In the genomic region with DNA sequence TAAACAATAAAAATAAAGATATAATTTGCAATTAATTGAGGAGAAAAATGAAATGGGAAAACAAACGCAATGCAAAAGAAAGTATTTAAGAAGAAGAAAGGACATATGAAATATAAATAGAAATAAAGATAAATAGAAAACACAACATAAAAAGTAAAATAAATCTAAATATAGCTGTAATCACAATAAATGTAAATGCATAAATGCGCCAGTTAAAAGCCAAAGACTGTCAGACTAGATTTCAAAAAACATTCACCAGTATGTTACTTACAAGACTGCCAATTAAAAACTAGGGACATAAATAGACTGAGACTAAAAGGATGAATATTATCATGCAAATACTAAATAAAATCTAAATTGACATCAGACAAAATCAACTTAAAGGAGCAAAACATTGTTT, we compare ENCODE assay signal across 24 cellular contexts.
DNase-seq lines count a peak whose midpoint lies in the region; ATAC-seq, FAIRE-seq and TF ChIP-seq lines count a peak whose summit lies in the region.
"Had no signal": no experiment of that assay in that cellular context is flagged by ENCODE, and none has a peak within 500 bp of the region (broad histone marks: within the 10 kb centered on the region; RNA-seq: fewer than 3 reads in every experiment).

No MANE protein-coding gene starts in this region.

- intact Hi-C loops in K562 (cut with micrococcal nuclease) = no loop called here
- intact Hi-C loops in kidney (cut with DNase I) = no loop called here
- intact Hi-C loops in thyroid gland (cut with DNase I) = no loop called here

- H3K9me3 ChIP-seq in K562 (replicated peaks; ENCODE audit: control insufficient read depth, insufficient read depth, low read depth, low read length) (no peaks in the 10 kb centered on the region), kidney (ENCODE audit: control insufficient read depth in 1 of 2, low read length in 2 of 2) (no peaks in the 10 kb centered on the region), thyroid gland (no peaks in the 10 kb centered on the region)
- H3K9me3 ChIP-seq: BE2C, BLaER1 had no signal

- POLR2A ChIA-PET in K562 (lab: Yijun Ruan, JAX) = no interaction called here

- 2% methylated on average over 2 of the region's 2 CpGs for WGBS in K562 (ENCODE audit: insufficient coverage, low coverage, missing lambda C conversion rate)
- 96 to 97% methylated on average over 2 of the region's 2 CpGs for WGBS in thyroid gland, 2 donors

- TF ChIP-seq EP300 in K562 (IDR thresholded peaks at IDR 0.05; ENCODE audit: low read length) = no peak

- no peak for ATAC-seq in K562
- ATAC-seq: GM12878 had no signal

- no peaks in the 10 kb centered on the region; a peak in 1 of 5 replicates for H3K27me3 ChIP-seq in K562 (ENCODE audit: control insufficient read depth in 2 of 2, insufficient read depth in 2 of 2, low read length in 2 of 2)
- no peaks in the 10 kb centered on the region for H3K27me3 ChIP-seq in thyroid gland
- H3K27me3 ChIP-seq: BE2C, BLaER1 had no signal

- H2AFZ ChIP-seq in K562 (ENCODE audit: low read depth, low read length) = no peak overlapping the region

- no TSS peak for BruUV-seq in K562 (replicated peaks; lab: Mats Ljungman, UMichigan)

- no peaks in the 10 kb centered on the region for H3K9me1 ChIP-seq in K562 (ENCODE audit: control insufficient read depth, insufficient read depth, low read length)

- TF ChIP-seq CTCF in K562 (IDR thresholded peaks at IDR 0.05 in 2 of 3, conservative IDR thresholded peaks at IDR 0.05 in 1 of 3; ENCODE audit: insufficient read depth in 2 of 3, low read depth in 1 of 3, low read length in 3 of 3) (no peak), kidney (IDR thresholded peaks at IDR 0.05; ENCODE audit: borderline replicate concordance, extremely low read depth, insufficient read depth) (no peak), thyroid gland (IDR thresholded peaks at IDR 0.05) (no peak)

- TF ChIP-seq POLR2A in K562 (conservative IDR thresholded peaks at IDR 0.05) (no peak), thyroid gland (IDR thresholded peaks at IDR 0.05) (no peak)

- H3K9ac ChIP-seq in K562 (ENCODE audit: insufficient read depth in 1 of 2, low read depth in 2 of 2, low read length in 2 of 2) (no peak overlapping the region), kidney (ENCODE audit: low read length in 2 of 2) (no peak overlapping the region)
- H3K9ac ChIP-seq: BLaER1 had no signal

- H3K27ac ChIP-seq in K562 (ENCODE audit: extremely low read depth, low read depth, low read length) = no peak overlapping the region
- no peak overlapping the region for H3K27ac ChIP-seq in kidney (ENCODE audit: low read depth in 2 of 2, low read length in 2 of 2)
- H3K27ac ChIP-seq in thyroid gland = no peak overlapping the region
- H3K27ac ChIP-seq: 22Rv1, BLaER1 had no signal

- in situ Hi-C loops in K562 (cut with MboI) = no loop called here

- no peaks in the 10 kb centered on the region for H3K79me2 ChIP-seq in K562 (ENCODE audit: control insufficient read depth, insufficient read depth, low read length)

- H3K4me2 ChIP-seq in K562 (ENCODE audit: insufficient read depth, low read length) = no peak overlapping the region
- H3K4me2 ChIP-seq: BLaER1 had no signal

- H3K36me3 ChIP-seq in K562 (ENCODE audit: control insufficient read depth, insufficient read depth, low read length) (no peaks in the 10 kb centered on the region), kidney (ENCODE audit: control insufficient read depth in 1 of 2, insufficient read depth in 2 of 2, low read length in 2 of 2) (no peaks in the 10 kb centered on the region), thyroid gland (no peaks in the 10 kb centered on the region)
- H3K36me3 ChIP-seq: BE2C, BLaER1 had no signal

- H3K4me1 ChIP-seq in K562 (replicated peaks in 1 of 2; ENCODE audit: control insufficient read depth in 2 of 2, insufficient read depth in 2 of 2, low read length in 2 of 2) (no peaks in the 10 kb centered on the region), kidney (ENCODE audit: control insufficient read depth in 1 of 2, insufficient read depth in 1 of 2, low read depth in 1 of 2, low read length in 2 of 2) (no peaks in the 10 kb centered on the region), thyroid gland (no peaks in the 10 kb centered on the region)
- H3K4me1 ChIP-seq: BE2C, BLaER1 had no signal

- H3K4me3 ChIP-seq in K562 = no peak overlapping the region
- H3K4me3 ChIP-seq in kidney (ENCODE audit: low read length in 2 of 2) = no peak overlapping the region
- no peak overlapping the region for H3K4me3 ChIP-seq in thyroid gland (replicated peaks in 1 of 3)
- H3K4me3 ChIP-seq: BLaER1, GM12878 had no signal

- TF ChIP-seq RAD21 in K562 (CRISPR knock-in tag; conservative IDR thresholded peaks at IDR 0.05 in 1 of 2, IDR thresholded peaks at IDR 0.05 in 1 of 2) = no peak

- no peaks in the 10 kb centered on the region for H4K20me1 ChIP-seq in K562 (replicated peaks; ENCODE audit: control insufficient read depth, insufficient read depth, low read length)
- H4K20me1 ChIP-seq: BLaER1 had no signal

- FAIRE-seq in A204.1 (lab: Jason Lieb, UNC) (peak; percentile 30), K562 (lab: Jason Lieb, UNC) (no peak), kidney (lab: Jason Lieb, UNC) (peak; percentile 47)
- FAIRE-seq: GM12878, GM12892, GM18507 had no signal

- DNase-seq in K562 (ENCODE audit: extremely low read depth in 1 of 4, low spot score in 3 of 4) (no peak), kidney (no peak), ureter (ENCODE audit: low spot score) (no peak), thyroid gland (no peak)
- DNase-seq: ACHN; BE2C; C1 segment of cervical spinal cord; CD4-positive, alpha-beta memory T cell; CD4-positive, CD25-positive, alpha-beta regulatory T cell; CD8-positive, alpha-beta memory T cell; COR-L47; DMS 273 treated with DMSO at 0.1 percent for 48 hours; DMS153; DMS53; DMS79; DND-41; EL; GDM1 had no signal

- CTCF ChIA-PET in K562 (lab: Yijun Ruan, JAX; ENCODE audit: low intra/inter-chr PET ratio) = no interaction called here

TF ChIP-seq in K562, 482 proteins besides CTCF, POLR2A, EP300 and RAD21:
- no peak for TF ChIP-seq FOXK1 (CRISPR knock-in tag; IDR thresholded peaks at IDR 0.05; ENCODE audit: borderline replicate concordance)
- TF ChIP-seq, protein P1, sequence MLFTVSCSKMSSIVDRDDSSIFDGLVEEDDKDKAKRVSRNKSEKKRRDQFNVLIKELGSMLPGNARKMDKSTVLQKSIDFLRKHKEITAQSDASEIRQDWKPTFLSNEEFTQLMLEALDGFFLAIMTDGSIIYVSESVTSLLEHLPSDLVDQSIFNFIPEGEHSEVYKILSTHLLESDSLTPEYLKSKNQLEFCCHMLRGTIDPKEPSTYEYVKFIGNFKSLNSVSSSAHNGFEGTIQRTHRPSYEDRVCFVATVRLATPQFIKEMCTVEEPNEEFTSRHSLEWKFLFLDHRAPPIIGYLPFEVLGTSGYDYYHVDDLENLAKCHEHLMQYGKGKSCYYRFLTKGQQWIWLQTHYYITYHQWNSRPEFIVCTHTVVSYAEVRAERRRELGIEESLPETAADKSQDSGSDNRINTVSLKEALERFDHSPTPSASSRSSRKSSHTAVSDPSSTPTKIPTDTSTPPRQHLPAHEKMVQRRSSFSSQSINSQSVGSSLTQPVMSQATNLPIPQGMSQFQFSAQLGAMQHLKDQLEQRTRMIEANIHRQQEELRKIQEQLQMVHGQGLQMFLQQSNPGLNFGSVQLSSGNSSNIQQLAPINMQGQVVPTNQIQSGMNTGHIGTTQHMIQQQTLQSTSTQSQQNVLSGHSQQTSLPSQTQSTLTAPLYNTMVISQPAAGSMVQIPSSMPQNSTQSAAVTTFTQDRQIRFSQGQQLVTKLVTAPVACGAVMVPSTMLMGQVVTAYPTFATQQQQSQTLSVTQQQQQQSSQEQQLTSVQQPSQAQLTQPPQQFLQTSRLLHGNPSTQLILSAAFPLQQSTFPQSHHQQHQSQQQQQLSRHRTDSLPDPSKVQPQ (CRISPR knock-in tag; IDR thresholded peaks at IDR 0.05; ENCODE audit: borderline replicate concordance) = no peak
- no peak for TF ChIP-seq ZFP30 (CRISPR knock-in tag; IDR thresholded peaks at IDR 0.05; ENCODE audit: borderline replicate concordance)
- TF ChIP-seq ZNF507 (tag; conservative IDR thresholded peaks at IDR 0.05) = peak; percentile 93
- TF ChIP-seq, protein P2, sequence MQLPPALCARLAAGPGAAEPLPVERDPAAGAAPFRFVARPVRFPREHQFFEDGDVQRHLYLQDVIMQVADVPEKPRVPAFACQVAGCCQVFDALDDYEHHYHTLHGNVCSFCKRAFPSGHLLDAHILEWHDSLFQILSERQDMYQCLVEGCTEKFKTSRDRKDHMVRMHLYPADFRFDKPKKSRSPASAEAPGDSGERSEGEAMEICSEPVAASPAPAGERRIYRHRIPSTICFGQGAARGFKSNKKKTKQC (CRISPR knock-in tag; IDR thresholded peaks at IDR 0.05) = no peak
- no peak for TF ChIP-seq EGR1 (conservative IDR thresholded peaks at IDR 0.05)
- no peak for TF ChIP-seq CBFB (CRISPR knock-in tag; IDR thresholded peaks at IDR 0.05)
- no peak for TF ChIP-seq STAG1 (CRISPR knock-in tag; IDR thresholded peaks at IDR 0.05; ENCODE audit: borderline replicate concordance)
TF ChIP-seq in K562: peak in this region for 1.
